8 cellular contexts compared by ENCODE assay signal in the genomic region with DNA sequence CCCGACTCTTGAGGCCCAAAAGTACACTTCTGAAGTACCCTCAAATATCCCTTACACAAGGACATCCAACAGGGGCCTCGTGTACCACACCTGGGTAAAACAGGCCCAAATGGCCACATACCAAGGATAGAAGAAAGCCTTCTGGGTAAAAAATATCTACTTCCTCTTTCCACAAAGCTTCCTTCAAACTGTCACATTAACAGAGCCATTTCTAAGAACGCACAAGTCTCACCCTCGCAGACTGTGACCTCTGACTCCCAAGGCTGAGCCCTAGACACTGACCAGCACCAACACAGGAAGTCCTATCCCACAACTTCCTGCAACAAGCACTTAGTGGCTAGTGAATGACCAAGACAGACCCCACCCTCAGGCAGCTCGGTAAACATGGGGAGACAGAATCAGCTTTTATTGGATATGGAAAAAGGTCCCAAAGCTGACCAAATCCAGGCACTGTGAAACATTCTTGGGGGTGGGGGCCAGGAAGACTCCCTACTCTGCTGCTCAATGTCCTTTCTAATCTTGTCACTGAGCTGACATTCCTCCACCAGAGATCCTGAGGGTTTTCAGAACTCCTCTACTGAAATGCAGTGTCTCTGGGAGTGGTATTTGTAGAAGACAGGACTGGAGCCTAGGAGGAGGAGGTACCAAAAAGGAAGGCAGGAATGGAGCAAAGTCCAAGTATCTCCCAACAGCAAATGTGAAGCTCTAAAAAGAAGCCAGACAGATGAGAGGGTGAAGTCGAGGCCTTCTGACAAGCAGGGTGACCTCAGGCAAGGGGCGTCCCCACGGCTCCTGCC. TPM values are rescaled to one million over a fixed set of nuclear protein-coding genes. Genes with fewer than 3 reads are reported as not detected.
A peak's percentile ranks its signal among the peaks of the same experiment; 100 is the strongest.
DNase-seq lines count a peak whose midpoint lies in the region; ATAC-seq lines count a peak whose summit lies in the region.

No MANE protein-coding gene starts in this region.

- intact Hi-C loops in Right ventricle myocardium superior (cut with DNase I) = no loop called here
- intact Hi-C loops in Right ventricle myocardium inferior (cut with DNase I) = no loop called here

- H3K9me3 ChIP-seq in subcutaneous abdominal adipose tissue (ENCODE audit: control insufficient read depth in 5 of 5, low read length in 5 of 5) = no peaks in the 10 kb centered on the region

- no peaks in the 10 kb centered on the region for H3K9me3 Mint-ChIP-seq in activated CD8-positive, alpha-beta T cell treated with anti-CD3 and anti-CD28 coated beads, Interleukin-2, amount 10 ng/mL, durations not matched to agents 7 days and 5 days (ENCODE audit: insufficient read depth)

- peak overlapping the region; percentile 78 for H3K27ac Mint-ChIP-seq in activated CD8-positive, alpha-beta T cell treated with anti-CD3 and anti-CD28 coated beads, Interleukin-2, amount 10 ng/mL, durations not matched to agents 7 days and 5 days

- peak overlapping the region in 4 of 5 donors; percentile 3 to 22 (median 19) for H3K4me3 ChIP-seq in subcutaneous abdominal adipose tissue (ENCODE audit: low read depth in 1 of 5, low read length in 5 of 5)

- H3K27ac ChIP-seq in subcutaneous abdominal adipose tissue (ENCODE audit: low read depth, low read length) = peak overlapping the region; percentile 97

- no peaks in the 10 kb centered on the region for H3K27me3 ChIP-seq in subcutaneous abdominal adipose tissue (ENCODE audit: control insufficient read depth in 5 of 5, insufficient read depth in 4 of 5, low read length in 5 of 5)

- H3K9ac ChIP-seq in subcutaneous abdominal adipose tissue (ENCODE audit: low read length in 5 of 5) = peak overlapping the region; percentile 39 to 76 (median 61)

- ATAC-seq in Right ventricle myocardium superior (ENCODE audit: poor library complexity) (peak; percentile 24), Right ventricle myocardium inferior (no peak), GM21717 (IDR thresholded peaks at IDR 0.05; ENCODE audit: unreplicated experiment) (no peak), HG03571 (IDR thresholded peaks at IDR 0.05; ENCODE audit: unreplicated experiment) (no peak)
- no peak for ATAC-seq in activated CD8-positive, alpha-beta T cell treated with anti-CD3 and anti-CD28 coated beads, Interleukin-2, amount 10 ng/mL, durations not matched to agents 7 days and 5 days

- peaks cover 39% of the 10 kb centered on the region for H3K4me1 Mint-ChIP-seq in activated CD8-positive, alpha-beta T cell treated with anti-CD3 and anti-CD28 coated beads, Interleukin-2, amount 10 ng/mL, durations not matched to agents 7 days and 5 days (ENCODE audit: low read depth)

- H3K4me3 Mint-ChIP-seq in activated CD8-positive, alpha-beta T cell treated with anti-CD3 and anti-CD28 coated beads, Interleukin-2, amount 10 ng/mL, durations not matched to agents 7 days and 5 days = no peak overlapping the region

- peaks cover 24% of the 10 kb centered on the region for H3K36me3 Mint-ChIP-seq in activated CD8-positive, alpha-beta T cell treated with anti-CD3 and anti-CD28 coated beads, Interleukin-2, amount 10 ng/mL, durations not matched to agents 7 days and 5 days (ENCODE audit: low read depth)

- H3K27me3 Mint-ChIP-seq in activated CD8-positive, alpha-beta T cell treated with anti-CD3 and anti-CD28 coated beads, Interleukin-2, amount 10 ng/mL, durations not matched to agents 7 days and 5 days (ENCODE audit: low read depth) = no peaks in the 10 kb centered on the region

- peaks cover 10 to 40% (median 29%) of the 10 kb centered on the region in 5 donors for H3K36me3 ChIP-seq in subcutaneous abdominal adipose tissue (ENCODE audit: control insufficient read depth in 5 of 5, insufficient read depth in 5 of 5, low read length in 5 of 5)

- POLR2A ChIA-PET in activated CD8-positive, alpha-beta T cell treated with anti-CD3 and anti-CD28 coated beads, Interleukin-2, amount 10 ng/mL, durations not matched to agents 7 days and 5 days (lab: Charles Lee) = interaction anchor here (1.1 kb wide), 1 partner anchor 16 kb away, joined by 3 read pairs; the partner anchor contains the start of genes KCTD10 and UBE3B

- CTCF ChIA-PET in activated CD8-positive, alpha-beta T cell treated with anti-CD3 and anti-CD28 coated beads, Interleukin-2, amount 10 ng/mL, durations not matched to agents 7 days and 5 days (lab: Charles Lee) = interaction anchor here (1.4 to 3.7 kb wide), 2 partner anchors 28 to 33 kb away, joined by 6 to 23 read pairs; no protein-coding TSS in a partner anchor

- peaks cover 43 to 88% (median 73%) of the 10 kb centered on the region in 5 donors for H3K4me1 ChIP-seq in subcutaneous abdominal adipose tissue (ENCODE audit: control insufficient read depth in 5 of 5, insufficient read depth in 5 of 5, low read length in 5 of 5)

- DNase-seq in Right ventricle myocardium superior = no peak
- DNase-seq in Right ventricle myocardium inferior (ENCODE audit: missing footprints) = no peak
- no peak for DNase-seq in activated CD8-positive, alpha-beta T cell treated with anti-CD3 and anti-CD28 coated beads, Interleukin-2, amount 10 ng/mL, durations not matched to agents 7 days and 5 days
- DNase-seq in iris pigment epithelial cell (ENCODE audit: low read depth) = peak; percentile 72
- DNase-seq in NCI-H526 treated with DMSO at 0.1 percent for 48 hours (lab: John Stamatoyannopoulos, UW) = no peak

RNA-seq across cellular contexts. Expression of gene KCTD10, which starts 15.9 kb away (rescaled TPM):
- 27.1 TPM for total RNA-seq in Right ventricle myocardium superior
- 32.2 TPM for total RNA-seq in Right ventricle myocardium inferior
- total RNA-seq in activated CD8-positive, alpha-beta T cell treated with anti-CD3 and anti-CD28 coated beads, Interleukin-2, amount 10 ng/mL, durations not matched to agents 7 days and 5 days = 10 to 100 TPM; 35.7 to 38.8 TPM

RNA-seq across cellular contexts. Expression of gene UBE3B, which starts 16.2 kb away (rescaled TPM):
- 50.9 TPM for total RNA-seq in Right ventricle myocardium superior
- total RNA-seq in Right ventricle myocardium inferior = 56.1 TPM
- 10 to 100 TPM; 32.0 to 34.1 TPM for total RNA-seq in activated CD8-positive, alpha-beta T cell treated with anti-CD3 and anti-CD28 coated beads, Interleukin-2, amount 10 ng/mL, durations not matched to agents 7 days and 5 days
